ENCODE assay signal across 8 cellular contexts in genomic region chr7:43658718-43659548, GRCh38.
A peak's percentile ranks its signal among the peaks of the same experiment; 100 is the strongest.
DNase-seq lines count a peak whose midpoint lies in the region; ATAC-seq and TF ChIP-seq lines count a peak whose summit lies in the region.

No MANE protein-coding gene starts in this region.

- ATAC-seq in GM18498 (IDR thresholded peaks at IDR 0.05; ENCODE audit: unreplicated experiment) = peak; percentile 66
- peak; percentile 36 for ATAC-seq in HG03060 (IDR thresholded peaks at IDR 0.05; ENCODE audit: low read depth, unreplicated experiment)

- H3K4me3 ChIP-seq in mesenchymal stem cell (ENCODE audit: insufficient read depth in 1 of 2, low read depth in 1 of 2, low read length in 2 of 2) = peak overlapping the region in 1 of 2 experiments; percentile 13
- H3K4me3 ChIP-seq in BE2C (ENCODE audit: low read depth, low read length) = no peak overlapping the region

- peak overlapping the region; percentile 66 for H3K4me3 Mint-ChIP-seq in activated T-helper 1 cell treated with anti-CD3 and anti-CD28 coated beads, Interleukin-12 subunit alpha, Interleukin-12 subunit beta, Interleukin-2, Interleukin-4 antibody, amounts not matched to agents 30 ng/mL and 10 ng/mL and 1 ng/mL, durations not matched to agents 14 hours and 24 hours and 36 hours

- TF ChIP-seq CTCF in BE2C (IDR thresholded peaks at IDR 0.05; ENCODE audit: low read depth, low read length) = no peak

- peak overlapping the region in 1 of 2 experiments; percentile 14 for H3K23ac ChIP-seq in mesenchymal stem cell (ENCODE audit: low read length in 2 of 2)

- peaks cover 3% of the 10 kb centered on the region for H3K9me3 Mint-ChIP-seq in activated T-helper 1 cell treated with anti-CD3 and anti-CD28 coated beads, Interleukin-12 subunit alpha, Interleukin-12 subunit beta, Interleukin-2, Interleukin-4 antibody, amounts not matched to agents 30 ng/mL and 10 ng/mL and 1 ng/mL, durations not matched to agents 14 hours and 24 hours and 36 hours

- H3K79me1 ChIP-seq in mesenchymal stem cell (replicated peaks; ENCODE audit: low read length, poor library complexity, severe bottlenecking) = peaks cover 17% of the 10 kb centered on the region

- peak overlapping the region; percentile 99 for H2AK5ac ChIP-seq in mesenchymal stem cell (ENCODE audit: low read length, severe bottlenecking)

- peaks cover 5% of the 10 kb centered on the region for H3K4me1 ChIP-seq in mesenchymal stem cell (ENCODE audit: control insufficient read depth, insufficient read depth, low read depth, low read length)
- no peaks in the 10 kb centered on the region for H3K4me1 ChIP-seq in BE2C

- H3K36me3 ChIP-seq in mesenchymal stem cell (ENCODE audit: control insufficient read depth in 1 of 2, insufficient read depth in 2 of 2, low read depth in 1 of 2, low read length in 2 of 2) (no peaks in the 10 kb centered on the region), BE2C (peaks cover 6% of the 10 kb centered on the region; the same call in 1 of the 2 replicates)

- no peak overlapping the region for H2BK120ac ChIP-seq in mesenchymal stem cell (ENCODE audit: low read depth, low read length)

- H3K9ac ChIP-seq in mesenchymal stem cell (ENCODE audit: low read length) = peak overlapping the region; percentile 50

- H3K27me3 ChIP-seq in mesenchymal stem cell (ENCODE audit: control insufficient read depth in 1 of 2, insufficient read depth in 1 of 2, low read length in 2 of 2) = no peaks in the 10 kb centered on the region
- H3K27me3 ChIP-seq in BE2C = no peaks in the 10 kb centered on the region

- H2AFZ ChIP-seq in mesenchymal stem cell (ENCODE audit: low read depth, low read length) = no peak overlapping the region

- peak overlapping the region; percentile 97 for H3K27ac ChIP-seq in mesenchymal stem cell (ENCODE audit: low read length, poor library complexity, severe bottlenecking)

- H2BK5ac ChIP-seq in mesenchymal stem cell (ENCODE audit: low read depth, low read length, poor library complexity, severe bottlenecking) = peak overlapping the region; percentile 91

- DNase-seq in activated T-helper 1 cell treated with anti-CD3 and anti-CD28 coated beads, Interleukin-12 subunit alpha, Interleukin-12 subunit beta, Interleukin-2, Interleukin-4 antibody, amounts not matched to agents 30 ng/mL and 10 ng/mL and 1 ng/mL, durations not matched to agents 14 hours and 24 hours and 36 hours (ENCODE audit: low spot score) = no peak
- DNase-seq in mesenchymal stem cell = peak; percentile 53
- no peak for DNase-seq in cerebellar cortex (ENCODE audit: low spot score)
- no peak for DNase-seq in NCI-H446 (lab: John Stamatoyannopoulos, UW)
- DNase-seq in activated CD8-positive, alpha-beta memory T cell treated with anti-CD3 and anti-CD28 coated beads, Interleukin-2, amount 50 U/mL, for 48 hours = no peak
- DNase-seq in BE2C = no peak

- H3K4ac ChIP-seq in mesenchymal stem cell (ENCODE audit: low read depth in 1 of 2, low read length in 2 of 2) = peak overlapping the region; percentile 57 to 97

- peak overlapping the region in 1 of 2 experiments; percentile 18 for H3K14ac ChIP-seq in mesenchymal stem cell (ENCODE audit: low read length in 2 of 2)

- H3K18ac ChIP-seq in mesenchymal stem cell (ENCODE audit: low read depth in 1 of 2, low read length in 2 of 2) = peak overlapping the region in 1 of 2 experiments; percentile 97

- no peak overlapping the region for H2BK15ac ChIP-seq in mesenchymal stem cell (ENCODE audit: low read depth, poor library complexity, severe bottlenecking)

- H3K36me3 Mint-ChIP-seq in activated T-helper 1 cell treated with anti-CD3 and anti-CD28 coated beads, Interleukin-12 subunit alpha, Interleukin-12 subunit beta, Interleukin-2, Interleukin-4 antibody, amounts not matched to agents 30 ng/mL and 10 ng/mL and 1 ng/mL, durations not matched to agents 14 hours and 24 hours and 36 hours (ENCODE audit: low read depth) = peaks cover 40% of the 10 kb centered on the region

- no peaks in the 10 kb centered on the region for H3K27me3 Mint-ChIP-seq in activated T-helper 1 cell treated with anti-CD3 and anti-CD28 coated beads, Interleukin-12 subunit alpha, Interleukin-12 subunit beta, Interleukin-2, Interleukin-4 antibody, amounts not matched to agents 30 ng/mL and 10 ng/mL and 1 ng/mL, durations not matched to agents 14 hours and 24 hours and 36 hours (ENCODE audit: insufficient read depth)

- H3K4me1 Mint-ChIP-seq in activated T-helper 1 cell treated with anti-CD3 and anti-CD28 coated beads, Interleukin-12 subunit alpha, Interleukin-12 subunit beta, Interleukin-2, Interleukin-4 antibody, amounts not matched to agents 30 ng/mL and 10 ng/mL and 1 ng/mL, durations not matched to agents 14 hours and 24 hours and 36 hours (ENCODE audit: low read depth) = peaks cover 49% of the 10 kb centered on the region

- H2BK12ac ChIP-seq in mesenchymal stem cell (ENCODE audit: low read length in 2 of 2) = peak overlapping the region; percentile 59 to 63

- H4K8ac ChIP-seq in mesenchymal stem cell (ENCODE audit: low read length) = no peak overlapping the region

- peak overlapping the region; percentile 74 for H4K91ac ChIP-seq in mesenchymal stem cell (ENCODE audit: low read length)

- no peaks in the 10 kb centered on the region for H3K9me3 ChIP-seq in mesenchymal stem cell (ENCODE audit: control insufficient read depth, low read length)
- no peaks in the 10 kb centered on the region for H3K9me3 ChIP-seq in BE2C

- WGBS in mesenchymal stem cell = 86% methylated on average over 6 of the region's 7 CpGs

- H3K4me2 ChIP-seq in mesenchymal stem cell (ENCODE audit: low read length, poor library complexity, severe bottlenecking) = peak overlapping the region; percentile 36

- intact Hi-C loops in activated T-helper 1 cell treated with anti-CD3 and anti-CD28 coated beads, Interleukin-12 subunit alpha, Interleukin-12 subunit beta, Interleukin-2, Interleukin-4 antibody, amounts not matched to agents 30 ng/mL and 10 ng/mL and 1 ng/mL, durations not matched to agents 14 hours and 24 hours and 36 hours (cut with micrococcal nuclease) = loop anchor here (1.0 to 2.0 kb wide), 4 partner anchors 10 to 42 kb away; no protein-coding TSS in a partner anchor

- peak overlapping the region; percentile 95 for H3K27ac Mint-ChIP-seq in activated T-helper 1 cell treated with anti-CD3 and anti-CD28 coated beads, Interleukin-12 subunit alpha, Interleukin-12 subunit beta, Interleukin-2, Interleukin-4 antibody, amounts not matched to agents 30 ng/mL and 10 ng/mL and 1 ng/mL, durations not matched to agents 14 hours and 24 hours and 36 hours
